ENCODE assay signal across 8 cellular contexts in the genomic region with DNA sequence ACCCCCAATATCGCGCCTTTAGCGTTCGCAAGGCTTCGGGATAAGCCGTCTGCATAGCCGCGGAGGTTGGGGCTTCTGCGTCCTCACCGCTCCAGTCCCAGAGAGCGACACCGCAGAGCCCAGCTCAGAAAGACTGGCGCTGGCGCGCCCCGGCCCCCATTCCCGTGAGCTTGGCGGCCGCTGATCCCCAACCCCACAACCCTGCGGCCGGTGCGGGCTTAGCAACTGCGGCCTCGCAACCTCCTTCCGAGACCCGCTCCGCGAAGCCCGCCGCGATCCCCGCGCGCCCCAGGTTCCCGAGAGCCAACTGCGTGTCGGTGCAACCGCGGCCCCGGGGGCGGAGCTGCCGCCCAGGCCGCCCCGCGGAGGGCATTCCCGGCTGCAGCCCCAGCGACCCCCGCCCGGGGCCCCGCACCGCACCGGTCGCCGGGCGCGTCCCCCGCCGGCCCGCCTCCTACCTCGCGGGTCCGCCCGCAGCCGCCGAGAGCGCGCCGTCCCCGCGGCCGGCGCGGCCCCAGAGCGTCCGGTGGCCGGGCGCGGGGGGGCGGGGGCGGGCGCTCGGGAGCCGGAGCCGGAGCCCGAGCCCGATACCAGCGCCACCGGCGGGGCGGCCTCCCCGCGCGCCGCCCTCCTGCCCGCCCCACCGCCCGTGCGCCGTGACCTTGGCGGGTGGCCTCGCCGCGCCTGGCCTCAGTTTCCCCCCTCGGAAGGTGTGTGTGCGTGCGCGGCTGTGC.
A peak's percentile ranks its signal among the peaks of the same experiment; 100 is the strongest.
DNase-seq lines count a peak whose midpoint lies in the region; ATAC-seq and TF ChIP-seq lines count a peak whose summit lies in the region.

No MANE protein-coding gene starts in this region.

- H3K9ac ChIP-seq in NT2/D1 (ENCODE audit: insufficient read length, low read depth) (peak overlapping the region; percentile 83), mesenchymal stem cell (ENCODE audit: low read length) (peak overlapping the region; percentile 91)

- peak overlapping the region in 1 of 2 experiments; percentile 83 for H3K23ac ChIP-seq in mesenchymal stem cell (ENCODE audit: low read length in 2 of 2)

- TF ChIP-seq CTCF in choroid plexus epithelial cell (conservative IDR thresholded peaks at IDR 0.05; ENCODE audit: low read depth, low read length) (no peak), uterus (IDR thresholded peaks at IDR 0.05) (no peak)

- H3K14ac ChIP-seq in mesenchymal stem cell (ENCODE audit: low read length in 2 of 2): peak overlapping the region in 1 of 2 experiments; percentile 74

- H2AK5ac ChIP-seq in mesenchymal stem cell (ENCODE audit: low read length, severe bottlenecking): no peak overlapping the region

- peak overlapping the region; percentile 95 for H3K4me2 ChIP-seq in mesenchymal stem cell (ENCODE audit: low read length, poor library complexity, severe bottlenecking)

- H4K91ac ChIP-seq in mesenchymal stem cell (ENCODE audit: low read length): peak overlapping the region; percentile 34

- peak overlapping the region; percentile 56 to 63 for H3K18ac ChIP-seq in mesenchymal stem cell (ENCODE audit: low read depth in 1 of 2, low read length in 2 of 2)

- no peak for ATAC-seq in GM18907 (IDR thresholded peaks at IDR 0.05; ENCODE audit: unreplicated experiment)

- no peak overlapping the region for H3K27ac ChIP-seq in mesenchymal stem cell (ENCODE audit: low read length, poor library complexity, severe bottlenecking)
- peak overlapping the region; percentile 83 to 87 for H3K27ac ChIP-seq in uterus

- no peaks in the 10 kb centered on the region for H3K27me3 ChIP-seq in NT2/D1 (ENCODE audit: insufficient read depth, insufficient read length)
- no peaks in the 10 kb centered on the region for H3K27me3 ChIP-seq in mesenchymal stem cell (ENCODE audit: control insufficient read depth in 1 of 2, insufficient read depth in 1 of 2, low read length in 2 of 2)
- no peaks in the 10 kb centered on the region for H3K27me3 ChIP-seq in uterus

- H2BK12ac ChIP-seq in mesenchymal stem cell (ENCODE audit: low read length in 2 of 2): peak overlapping the region in 1 of 2 experiments; percentile 11

- H3K36me3 ChIP-seq in NT2/D1 (ENCODE audit: insufficient read depth, insufficient read length, low read length): no peaks in the 10 kb centered on the region
- H3K36me3 ChIP-seq in mesenchymal stem cell (ENCODE audit: control insufficient read depth in 1 of 2, insufficient read depth in 2 of 2, low read depth in 1 of 2, low read length in 2 of 2): no peaks in the 10 kb centered on the region
- H3K36me3 ChIP-seq in uterus: no peaks in the 10 kb centered on the region

- TF ChIP-seq POLR2A in uterus (IDR thresholded peaks at IDR 0.05): peak in 1 of 2 donors; percentile 12

- peaks cover 2% of the 10 kb centered on the region for H3K79me1 ChIP-seq in mesenchymal stem cell (replicated peaks; ENCODE audit: low read length, poor library complexity, severe bottlenecking)

- under 1% methylated on average over 54 of the region's 107 CpGs for WGBS in mesenchymal stem cell

- H4K8ac ChIP-seq in mesenchymal stem cell (ENCODE audit: low read length): peak overlapping the region; percentile 74

- peak overlapping the region; percentile 58 for H3K4me3 ChIP-seq in NT2/D1 (ENCODE audit: insufficient read length, low read depth)
- peak overlapping the region; percentile 63 for H3K4me3 ChIP-seq in choroid plexus epithelial cell (ENCODE audit: low read depth, low read length)
- H3K4me3 ChIP-seq in mesenchymal stem cell (ENCODE audit: insufficient read depth in 1 of 2, low read depth in 1 of 2, low read length in 2 of 2): peak overlapping the region; percentile 73 to 94
- peak overlapping the region; percentile 79 to 83 for H3K4me3 ChIP-seq in uterus

- H3K9me3 ChIP-seq in NT2/D1 (ENCODE audit: insufficient read depth, low read length): no peaks in the 10 kb centered on the region
- no peaks in the 10 kb centered on the region for H3K9me3 ChIP-seq in mesenchymal stem cell (ENCODE audit: control insufficient read depth, low read length)
- no peaks in the 10 kb centered on the region for H3K9me3 ChIP-seq in uterus

- H2BK120ac ChIP-seq in mesenchymal stem cell (ENCODE audit: low read depth, low read length): peak overlapping the region; percentile 77

- H2BK5ac ChIP-seq in mesenchymal stem cell (ENCODE audit: low read depth, low read length, poor library complexity, severe bottlenecking): no peak overlapping the region

- peak; percentile 52 for DNase-seq in stimulated activated CD4-positive, alpha-beta T cell treated with anti-CD3 and anti-CD28 coated beads, Interleukin-15, amount 100 ng/mL, for 24 hours
- DNase-seq in stimulated activated CD4-positive, alpha-beta T cell treated with anti-CD3 and anti-CD28 coated beads, Interleukin-1b, Interleukin-23, amount 100 ng/mL, for 48 hours: no peak
- DNase-seq in NT2/D1 (ENCODE audit: low read depth, low spot score) (peak; percentile 35), choroid plexus epithelial cell (ENCODE audit: low read depth) (no peak), mesenchymal stem cell (peak; percentile 40), uterus (peak in 1 of 2 donors; percentile 39), SKM-1 (lab: John Stamatoyannopoulos, UW; ENCODE audit: unreplicated experiment) (no peak)

- no peak overlapping the region for H2BK15ac ChIP-seq in mesenchymal stem cell (ENCODE audit: low read depth, poor library complexity, severe bottlenecking)

- intact Hi-C loops in uterus (cut with DNase I; ENCODE audit: low total_unique reads): loop anchor here (10.0 kb wide), 1 partner anchor 99 kb away; no protein-coding TSS in a partner anchor

- H3K4me1 ChIP-seq in NT2/D1 (ENCODE audit: insufficient read depth, insufficient read length) (peaks cover 20% of the 10 kb centered on the region), mesenchymal stem cell (ENCODE audit: control insufficient read depth, insufficient read depth, low read depth, low read length) (peaks cover 30% of the 10 kb centered on the region), uterus (no peaks in the 10 kb centered on the region)

- peak overlapping the region; percentile 33 for H2AFZ ChIP-seq in mesenchymal stem cell (ENCODE audit: low read depth, low read length)

- peak overlapping the region; percentile 21 to 57 for H3K4ac ChIP-seq in mesenchymal stem cell (ENCODE audit: low read depth in 1 of 2, low read length in 2 of 2)

Comparison
In these comparisons a context has a peak if more than half of its experiments do, and no peak if none do; other contexts are left out.
1. DNase-seq: peak in stimulated activated CD4-positive, alpha-beta T cell treated with anti-CD3 and anti-CD28 coated beads, Interleukin-15, amount 100 ng/mL, for 24 hours (single experiment), NT2/D1 (single experiment) and mesenchymal stem cell (single experiment); none in stimulated activated CD4-positive, alpha-beta T cell treated with anti-CD3 and anti-CD28 coated beads, Interleukin-1b, Interleukin-23, amount 100 ng/mL, for 48 hours (single experiment), choroid plexus epithelial cell (single experiment) and SKM-1 (single experiment).
2. Peak in every context shown above with its lines, with median percentiles within 50 percentile points of each other: H3K4me3 ChIP-seq.